In the genomic region with DNA sequence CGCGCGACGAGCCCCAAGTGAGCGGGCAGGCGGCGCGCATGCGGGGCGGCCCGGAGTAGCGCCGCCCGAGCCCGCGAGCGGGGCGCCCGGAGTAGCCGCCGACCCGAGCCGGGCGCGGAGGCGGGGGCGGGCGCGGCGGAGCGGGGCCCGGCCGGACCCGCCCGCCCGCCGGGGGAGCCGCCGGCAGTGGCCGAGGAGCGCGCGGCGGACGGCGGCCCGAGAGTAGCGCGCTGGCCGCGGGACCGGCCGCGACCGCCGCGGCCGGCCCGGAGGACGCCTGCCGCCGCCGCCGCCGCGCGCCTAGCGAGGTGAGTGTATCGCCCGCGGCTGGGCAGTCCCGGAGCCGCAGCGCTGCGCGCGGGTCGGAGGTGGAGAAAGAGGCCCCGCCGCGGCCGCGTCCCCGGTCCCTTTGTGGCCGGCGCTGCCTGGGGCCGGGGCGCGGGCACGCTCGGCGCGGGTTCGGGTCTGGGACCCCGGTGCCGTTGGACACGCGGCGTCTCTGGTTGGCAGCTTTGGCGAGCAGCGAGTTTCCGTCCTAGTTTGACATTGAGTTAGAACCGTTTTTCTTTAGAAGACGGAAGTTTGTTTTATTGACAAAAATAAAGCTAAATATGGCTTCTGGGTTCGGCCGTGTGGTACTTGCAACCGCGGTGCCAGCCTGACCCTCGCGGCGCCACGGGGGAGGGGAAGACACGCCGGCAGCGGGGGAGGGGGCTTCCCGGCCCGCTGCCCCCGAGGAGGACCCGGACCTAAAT, we compare ENCODE assay signal across 8 cellular contexts. TPM values are rescaled to one million over a fixed set of nuclear protein-coding genes. Genes with fewer than 3 reads are reported as not detected.
DNase-seq lines count a peak whose midpoint lies in the region; ATAC-seq and TF ChIP-seq lines count a peak whose summit lies in the region.

Gene GALNT1, plus strand, starts transcription at position 186 of the 755 bp plus-strand sequence. CDS start 72,923 bp downstream, outside the sequence.

- peaks cover 14% of the 10 kb centered on the region for H3K36me3 Mint-ChIP-seq in activated CD8-positive, alpha-beta T cell treated with anti-CD3 and anti-CD28 coated beads for 36 hours (ENCODE audit: low read depth)

- no peak for TF ChIP-seq EP300 in tibial nerve (IDR thresholded peaks at IDR 0.05)

- TF ChIP-seq POLR2A in tibial nerve (IDR thresholded peaks at IDR 0.05): no peak

- intact Hi-C loops in activated CD8-positive, alpha-beta T cell treated with anti-CD3 and anti-CD28 coated beads for 36 hours (cut with micrococcal nuclease): no loop called here

- peak within 1 kb of the TSS; percentile 78; the same call in 1 of the 2 replicates for H3K27ac ChIP-seq in HUES6 (ENCODE audit: low read depth, low read length)
- peak within 1 kb of the TSS; percentile 58 for H3K27ac ChIP-seq in epithelial cell of prostate
- H3K27ac ChIP-seq in tibial nerve: peak within 1 kb of the TSS; percentile 58 to 98 (median 93)

- H3K9me3 ChIP-seq in HUES6 (ENCODE audit: control insufficient read depth, insufficient read depth, low read depth, low read length) (peaks cover 30% of the 10 kb centered on the region), mucosa of stomach (ENCODE audit: control insufficient read depth, low read length) (no peaks in the 10 kb centered on the region), tibial nerve (no peaks in the 10 kb centered on the region)

- POLR2A ChIA-PET in activated CD8-positive, alpha-beta T cell treated with anti-CD3 and anti-CD28 coated beads for 36 hours (lab: Charles Lee): interaction anchor here (0.9 to 1.4 kb wide), 4 partner anchors 15 to 391 kb away, joined by 3 to 9 read pairs (median 4); partner anchors contain the start of gene RMP24

- ATAC-seq in activated CD8-positive, alpha-beta T cell treated with anti-CD3 and anti-CD28 coated beads for 36 hours: peak; percentile 4
- no peak for ATAC-seq in HG03565 (IDR thresholded peaks at IDR 0.05; ENCODE audit: unreplicated experiment)

- H3K36me3 ChIP-seq in HUES6 (ENCODE audit: control insufficient read depth, insufficient read depth, low read length) (peaks cover 12% of the 10 kb centered on the region; the same call in 1 of the 2 replicates), mucosa of stomach (ENCODE audit: control insufficient read depth, insufficient read depth, low read length) (no peaks in the 10 kb centered on the region), tibial nerve (no peaks in the 10 kb centered on the region)

- TF ChIP-seq CTCF in activated CD8-positive, alpha-beta T cell treated with anti-CD3 and anti-CD28 coated beads for 36 hours (IDR thresholded peaks at IDR 0.05): no peak
- no peak for TF ChIP-seq CTCF in tibial nerve (IDR thresholded peaks at IDR 0.05)

- peak within 1 kb of the TSS; percentile 80 for H3K27ac Mint-ChIP-seq in activated CD8-positive, alpha-beta T cell treated with anti-CD3 and anti-CD28 coated beads for 36 hours

- peak within 1 kb of the TSS; percentile 74 for H3K4me3 Mint-ChIP-seq in activated CD8-positive, alpha-beta T cell treated with anti-CD3 and anti-CD28 coated beads for 36 hours

- WGBS in tibial nerve, 2 donors: 0 to 1% methylated on average over 26 to 42 of the region's 119 CpGs

- peaks cover 19% of the 10 kb centered on the region for H3K27me3 Mint-ChIP-seq in activated CD8-positive, alpha-beta T cell treated with anti-CD3 and anti-CD28 coated beads for 36 hours

- peak within 1 kb of the TSS; percentile 89 for H3K4me3 ChIP-seq in HUES6 (ENCODE audit: low read depth, low read length)
- peak within 1 kb of the TSS; percentile 54 for H3K4me3 ChIP-seq in mucosa of stomach (ENCODE audit: low read length)
- peak within 1 kb of the TSS; percentile 66 to 92 (median 83) for H3K4me3 ChIP-seq in tibial nerve

- H3K4me1 Mint-ChIP-seq in activated CD8-positive, alpha-beta T cell treated with anti-CD3 and anti-CD28 coated beads for 36 hours (ENCODE audit: low read depth): peaks cover 41% of the 10 kb centered on the region

- H3K27me3 ChIP-seq in HUES6 (ENCODE audit: control insufficient read depth, insufficient read depth, low read length) (peaks cover 4% of the 10 kb centered on the region; the same call in 1 of the 2 replicates), mucosa of stomach (ENCODE audit: control insufficient read depth, insufficient read depth, low read length) (no peaks in the 10 kb centered on the region), tibial nerve (no peaks in the 10 kb centered on the region)

- H3K9me3 Mint-ChIP-seq in activated CD8-positive, alpha-beta T cell treated with anti-CD3 and anti-CD28 coated beads for 36 hours: peaks cover 8% of the 10 kb centered on the region

- H3K4me1 ChIP-seq in HUES6 (ENCODE audit: control insufficient read depth, insufficient read depth, low read length): peaks cover 14% of the 10 kb centered on the region
- H3K4me1 ChIP-seq in mucosa of stomach (ENCODE audit: control insufficient read depth, insufficient read depth, low read length): peaks cover 14% of the 10 kb centered on the region
- H3K4me1 ChIP-seq in tibial nerve: peaks cover 0 to 29% (median 20%) of the 10 kb centered on the region in 4 donors

- H3K9ac ChIP-seq in HUES6 (ENCODE audit: low read length) (peak within 1 kb of the TSS; percentile 86), mucosa of stomach (ENCODE audit: low read length) (peak within 1 kb of the TSS; percentile 65)

- peak; percentile 28 for DNase-seq in ELR (ENCODE audit: low read depth)
- DNase-seq in activated CD8-positive, alpha-beta T cell treated with anti-CD3 and anti-CD28 coated beads for 36 hours: peak; percentile 37
- no peak for DNase-seq in epithelial cell of prostate (ENCODE audit: low read depth, low spot score)
- no peak for DNase-seq in tibial nerve (ENCODE audit: low spot score in 2 of 2)
- DNase-seq in NCI-H524 treated with DMSO at 0.1 percent for 48 hours (lab: John Stamatoyannopoulos, UW): no peak

- CTCF ChIA-PET in activated CD8-positive, alpha-beta T cell treated with anti-CD3 and anti-CD28 coated beads for 36 hours (lab: Charles Lee): interaction anchor here (0.6 to 0.8 kb wide), 2 partner anchors 12 to 1230 kb away, joined by 3 read pairs; no protein-coding TSS in a partner anchor

RNA-seq across cellular contexts. Expression of gene GALNT1, which starts in this region (rescaled TPM):
- 10 to 100 TPM; 38.2 to 38.8 TPM for total RNA-seq in activated CD8-positive, alpha-beta T cell treated with anti-CD3 and anti-CD28 coated beads for 36 hours
- 10 to 100 TPM; 24.3 to 37.5 (median 27.0) TPM for total RNA-seq in tibial nerve

Comparison
In these comparisons a context has a peak if more than half of its experiments do, and no peak if none do; other contexts are left out.
1. DNase-seq: peak in ELR (single experiment) and activated CD8-positive, alpha-beta T cell treated with anti-CD3 and anti-CD28 coated beads for 36 hours (single experiment); none in epithelial cell of prostate (single experiment), tibial nerve (0 of 2) and NCI-H524 treated with DMSO at 0.1 percent for 48 hours (single experiment).
2. Peak in every context shown above with its lines, with median percentiles within 50 percentile points of each other: H3K27ac ChIP-seq and H3K4me3 ChIP-seq.